Comparison of ENCODE assay signal across 11 cellular contexts in the genomic region with DNA sequence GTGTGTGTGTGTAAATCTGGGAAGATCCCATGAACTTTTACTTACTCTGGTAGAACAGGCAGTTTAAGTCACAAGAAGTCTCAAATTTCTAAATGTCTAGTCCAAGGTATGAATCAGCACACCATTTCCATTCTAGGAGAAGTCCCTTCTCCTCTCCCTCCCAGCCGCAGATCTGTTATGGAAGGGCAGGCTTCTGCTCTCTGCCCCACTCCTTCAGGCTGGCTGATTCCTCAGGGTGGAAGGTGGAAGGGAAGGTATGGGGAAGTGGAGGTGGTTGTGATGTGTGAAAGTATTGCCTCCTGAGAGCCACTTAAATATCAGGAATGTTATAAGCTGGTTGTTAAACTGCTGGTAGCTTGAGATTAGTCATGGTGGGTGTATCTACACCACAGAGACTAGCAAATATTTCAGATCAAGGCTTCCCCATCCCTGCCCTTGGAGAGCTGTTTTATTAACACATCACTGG. TPM values are rescaled to one million over a fixed set of nuclear protein-coding genes. Genes with fewer than 3 reads are reported as not detected.
A peak's percentile ranks its signal among the peaks of the same experiment; 100 is the strongest.
DNase-seq lines count a peak whose midpoint lies in the region; ATAC-seq, FAIRE-seq and TF ChIP-seq lines count a peak whose summit lies in the region.
"Had no signal": no experiment of that assay in that cellular context is flagged by ENCODE, and none has a peak within 500 bp of the region (broad histone marks: within the 10 kb centered on the region; RNA-seq: fewer than 3 reads in every experiment).

No MANE protein-coding gene starts in this region.

- H3K27ac Mint-ChIP-seq in nephron: peak overlapping the region; percentile 74 to 92 (median 79)
- H3K27ac Mint-ChIP-seq: naive thymus-derived CD4-positive, alpha-beta T cell had no signal

- no peak for ATAC-seq in HG02884 (IDR thresholded peaks at IDR 0.05; ENCODE audit: unreplicated experiment)
- ATAC-seq: naive thymus-derived CD4-positive, alpha-beta T cell had no signal

- DNase-seq in LoVo (ENCODE audit: low spot score): peak; percentile 72
- peak; percentile 58 for DNase-seq in epithelial cell of prostate (ENCODE audit: low read depth, low spot score)
- DNase-seq in small intestine: no peak
- DNase-seq in GM19240 (ENCODE audit: insufficient read length, low spot score): no peak
- no peak for DNase-seq in HuH-7 (ENCODE audit: low spot score)
- DNase-seq: naive thymus-derived CD4-positive, alpha-beta T cell; stimulated activated CD8-positive, alpha-beta memory T cell treated with anti-CD3 and anti-CD28 coated beads, Interleukin-4, amount 100 ng/mL, for 48 hours had no signal

- H3K4me1 Mint-ChIP-seq in nephron: peaks cover 36% of the 10 kb centered on the region
- H3K4me1 Mint-ChIP-seq: naive thymus-derived CD4-positive, alpha-beta T cell had no signal

- no peak for FAIRE-seq in small intestine (lab: Jason Lieb, UNC)

- no peaks in the 10 kb centered on the region for H3K36me3 Mint-ChIP-seq in nephron (ENCODE audit: low read depth)
- H3K36me3 Mint-ChIP-seq: naive thymus-derived CD4-positive, alpha-beta T cell had no signal

- peak overlapping the region; percentile 54 for H3K4me3 ChIP-seq in ACC112 (ENCODE audit: low read depth, low read length)
- H3K4me3 ChIP-seq in small intestine (ENCODE audit: low read depth in 1 of 2, low read length in 2 of 2): no peak overlapping the region
- H3K4me3 ChIP-seq: BLaER1 had no signal

- H3K27me3 Mint-ChIP-seq in nephron (ENCODE audit: low read depth): no peaks in the 10 kb centered on the region

- H3K4me1 ChIP-seq in ACC112 (ENCODE audit: control insufficient read depth, insufficient read depth, low read length, unreplicated experiment) (peaks cover 52% of the 10 kb centered on the region), small intestine (ENCODE audit: control insufficient read depth in 2 of 2, insufficient read depth in 1 of 2, low read depth in 1 of 2, low read length in 1 of 2) (no peaks in the 10 kb centered on the region)
- H3K4me1 ChIP-seq: BLaER1 had no signal

- H3K9me3 Mint-ChIP-seq in nephron: no peaks in the 10 kb centered on the region
- H3K9me3 Mint-ChIP-seq: naive thymus-derived CD4-positive, alpha-beta T cell had no signal

- H3K4me3 Mint-ChIP-seq in nephron: peak overlapping the region in 1 of 3 experiments; percentile 2
- H3K4me3 Mint-ChIP-seq: naive thymus-derived CD4-positive, alpha-beta T cell had no signal

- H2AFZ ChIP-seq in ACC112 (ENCODE audit: low read length, unreplicated experiment): peak overlapping the region; percentile 25

- H3K36me3 ChIP-seq in ACC112 (ENCODE audit: insufficient read depth, low read length): no peaks in the 10 kb centered on the region
- H3K36me3 ChIP-seq in small intestine (ENCODE audit: control insufficient read depth in 2 of 2, insufficient read depth in 2 of 2, low read length in 2 of 2): no peaks in the 10 kb centered on the region
- H3K36me3 ChIP-seq: BLaER1 had no signal

- H3K79me2 ChIP-seq in ACC112 (ENCODE audit: control insufficient read depth, insufficient read depth, low read length, unreplicated experiment): no peaks in the 10 kb centered on the region

- H3K27ac ChIP-seq in ACC112 (ENCODE audit: low read depth, low read length): peak overlapping the region; percentile 99
- H3K27ac ChIP-seq in epithelial cell of prostate: peak overlapping the region; percentile 61
- H3K27ac ChIP-seq in small intestine (ENCODE audit: low read depth in 1 of 2, low read length in 1 of 2): peak overlapping the region in 1 of 2 donors; percentile 82
- H3K27ac ChIP-seq: BLaER1 had no signal

- H3K27me3 ChIP-seq in ACC112 (ENCODE audit: insufficient read depth, low read length) (no peaks in the 10 kb centered on the region), small intestine (ENCODE audit: control insufficient read depth in 2 of 2, insufficient read depth in 2 of 2, low read length in 2 of 2) (no peaks in the 10 kb centered on the region)
- H3K27me3 ChIP-seq: BLaER1 had no signal

- no peaks in the 10 kb centered on the region for H3K9me3 ChIP-seq in small intestine (ENCODE audit: control insufficient read depth, low read depth)
- H3K9me3 ChIP-seq: BLaER1 had no signal

- no peak for TF ChIP-seq CTCF in nephron (IDR thresholded peaks at IDR 0.05; ENCODE audit: unreplicated experiment in 3 of 3)

- WGBS in small intestine, 3 donors: 76 to 100% (median 88%) methylated on average over 1 of the region's 1 CpG

RNA-seq across cellular contexts. Expression of gene LAMA4, which starts 44.5 kb away (rescaled TPM):
- polyA plus RNA-seq in small intestine: 10 to 100 TPM in 1 of 3 donors, 1 to 10 TPM in 2; 2.0 to 12.4 (median 5.9) TPM
- polyA plus RNA-seq: naive thymus-derived CD4-positive, alpha-beta T cell had no signal

RNA-seq across cellular contexts. Expression of gene RFPL4B, which starts 48.3 kb away (rescaled TPM):
- polyA plus RNA-seq in small intestine: not detected
- polyA plus RNA-seq: naive thymus-derived CD4-positive, alpha-beta T cell had no signal

Comparison
In these comparisons a context has a peak if more than half of its experiments do, and no peak if none do; other contexts are left out.
1. DNase-seq: peak in LoVo (single experiment) and epithelial cell of prostate (single experiment); none in small intestine (single experiment), GM19240 (single experiment) and HuH-7 (single experiment).